In genomic region chr17:998111-998510, GRCh38 we compare ENCODE assay signal across 9 cellular contexts. TPM values are rescaled to one million over a fixed set of nuclear protein-coding genes. Genes with fewer than 3 reads are reported as not detected.
A peak's percentile ranks its signal among the peaks of the same experiment; 100 is the strongest.
DNase-seq lines count a peak whose midpoint lies in the region; ATAC-seq and TF ChIP-seq lines count a peak whose summit lies in the region.
"Had no signal": no experiment of that assay in that cellular context is flagged by ENCODE, and none has a peak within 500 bp of the region (broad histone marks: within the 10 kb centered on the region; RNA-seq: fewer than 3 reads in every experiment).

No MANE protein-coding gene starts in this region.

- H3K4me3 ChIP-seq in WERI-Rb-1 (ENCODE audit: low read depth, low read length) (peak overlapping the region; percentile 70), fibroblast of the aortic adventitia (ENCODE audit: low read depth, low read length) (peak overlapping the region; percentile 99), skin epidermis (peak overlapping the region in 6 of 7 experiments; percentile 84 to 99 (median 96))

- peaks cover 45% of the 10 kb centered on the region for H3K36me3 ChIP-seq in WERI-Rb-1

- H3K9me3 Mint-ChIP-seq in activated CD4-positive, alpha-beta T cell treated with anti-CD3 and anti-CD28 coated beads, Interleukin-2, amount 10 ng/mL, durations not matched to agents 24 days and 14 days, result peaks cover 4% of the 10 kb centered on the region

- no peak for DNase-seq in activated CD4-positive, alpha-beta T cell treated with anti-CD3 and anti-CD28 coated beads, Interleukin-2, amount 10 ng/mL, durations not matched to agents 24 days and 14 days
- no peak for DNase-seq in activated CD4-positive, alpha-beta T cell treated with anti-CD3 and anti-CD28 coated beads, Interleukin-2, amount 50 U/mL, for 48 hours
- DNase-seq in WERI-Rb-1 (no peak), fibroblast of the aortic adventitia (ENCODE audit: low read depth) (no peak), hepatic stellate cell (ENCODE audit: low spot score) (no peak), SW 1271 (lab: John Stamatoyannopoulos, UW) (no peak)
- DNase-seq: activated CD4-positive, alpha-beta T cell treated with anti-CD3 and anti-CD28 coated beads for 4 hours had no signal

- H3K9me3 ChIP-seq in WERI-Rb-1 (ENCODE audit: severe bottlenecking), result peaks cover 3% of the 10 kb centered on the region

- intact Hi-C loops in activated CD4-positive, alpha-beta T cell treated with anti-CD3 and anti-CD28 coated beads, Interleukin-2, amount 10 ng/mL, durations not matched to agents 24 days and 14 days (cut with micrococcal nuclease), result loop anchor here (5.0 kb wide), 2 partner anchors 121 to 201 kb away; no protein-coding TSS in a partner anchor

- H3K27ac ChIP-seq in WERI-Rb-1 (no peak overlapping the region), skin epidermis (peak overlapping the region in 3 of 21 experiments; percentile 90 to 96 (median 92))

- TF ChIP-seq CTCF in WERI-Rb-1 (IDR thresholded peaks at IDR 0.05; ENCODE audit: low read depth, low read length) (no peak), fibroblast of the aortic adventitia (IDR thresholded peaks at IDR 0.05; ENCODE audit: insufficient read depth, low read length) (no peak)

- no peaks in the 10 kb centered on the region for H3K27me3 ChIP-seq in WERI-Rb-1 (ENCODE audit: insufficient read depth, low read depth, severe bottlenecking)

- ATAC-seq in GM21515 (IDR thresholded peaks at IDR 0.05; ENCODE audit: unreplicated experiment), result no peak

- peaks cover 22% of the 10 kb centered on the region for H3K4me1 Mint-ChIP-seq in activated CD4-positive, alpha-beta T cell treated with anti-CD3 and anti-CD28 coated beads, Interleukin-2, amount 10 ng/mL, durations not matched to agents 24 days and 14 days

- H3K27me3 Mint-ChIP-seq in activated CD4-positive, alpha-beta T cell treated with anti-CD3 and anti-CD28 coated beads, Interleukin-2, amount 10 ng/mL, durations not matched to agents 24 days and 14 days, result no peaks in the 10 kb centered on the region

- peak overlapping the region; percentile 98 for H3K27ac Mint-ChIP-seq in activated CD4-positive, alpha-beta T cell treated with anti-CD3 and anti-CD28 coated beads, Interleukin-2, amount 10 ng/mL, durations not matched to agents 24 days and 14 days

- peak overlapping the region; percentile 99 for H3K4me3 Mint-ChIP-seq in activated CD4-positive, alpha-beta T cell treated with anti-CD3 and anti-CD28 coated beads, Interleukin-2, amount 10 ng/mL, durations not matched to agents 24 days and 14 days

- peaks cover 44% of the 10 kb centered on the region for H3K36me3 Mint-ChIP-seq in activated CD4-positive, alpha-beta T cell treated with anti-CD3 and anti-CD28 coated beads, Interleukin-2, amount 10 ng/mL, durations not matched to agents 24 days and 14 days (ENCODE audit: low read depth)

RNA-seq across cellular contexts. Expression of gene TIMM22, which starts 1.2 kb away (rescaled TPM):
- total RNA-seq in activated CD4-positive, alpha-beta T cell treated with anti-CD3 and anti-CD28 coated beads, Interleukin-2, amount 10 ng/mL, durations not matched to agents 24 days and 14 days, result 14.7 and 15.7 TPM in 2 replicates
- 8.7 and 15.8 TPM in 2 replicates for total RNA-seq in fibroblast of the aortic adventitia (ENCODE audit: low replicate concordance)

RNA-seq across cellular contexts. Expression of gene NXN, which starts 18.5 kb away (rescaled TPM):
- 0.14 and 0.28 TPM in 2 replicates for total RNA-seq in activated CD4-positive, alpha-beta T cell treated with anti-CD3 and anti-CD28 coated beads, Interleukin-2, amount 10 ng/mL, durations not matched to agents 24 days and 14 days
- total RNA-seq in fibroblast of the aortic adventitia (ENCODE audit: low replicate concordance), result 5.1 and 18.1 TPM in 2 replicates
